ENCODE assay signal across 24 cellular contexts in genomic region chr3:123670743-123671142, GRCh38.
"Had no signal": no experiment of that assay in that cellular context is flagged by ENCODE, and none has a peak within 500 bp of the region (broad histone marks: within the 10 kb centered on the region; RNA-seq: fewer than 3 reads in every experiment).

No MANE protein-coding gene starts in this region.

- H3K4me1 ChIP-seq: body of pancreas, colonic mucosa, foreskin keratinocyte, pancreas had no signal

- H3K36me3 ChIP-seq: colonic mucosa, heart right ventricle, pancreas, WERI-Rb-1 had no signal

- ATAC-seq: activated CD4-positive, CD25-positive, alpha-beta regulatory T cell treated with anti-CD3 and anti-CD28 coated beads, Interleukin-2, amount 50 U/mL, for 24 hours; body of pancreas; effector memory CD8-positive, alpha-beta T cell; foreskin keratinocyte; naive thymus-derived CD4-positive, alpha-beta T cell; pancreas; T-helper 17 cell had no signal

- DNase-seq: activated CD4-positive, alpha-beta T cell treated with anti-CD3 and anti-CD28 coated beads for 48 hours; activated CD4-positive, alpha-beta T cell treated with anti-CD3 and anti-CD28 coated beads, Interleukin-2, amount 50 U/mL, for 48 hours; activated CD8-positive, alpha-beta memory T cell treated with anti-CD3 and anti-CD28 coated beads for 24 hours; activated effector memory CD4-positive, alpha-beta T cell treated with Interleukin-2 at 50 U/mL for 16 hours; activated naive CD4-positive, alpha-beta T cell treated with Interleukin-2 at 50 U/mL for 16 hours; anterior cingulate cortex; body of pancreas; colonic mucosa; effector memory CD8-positive, alpha-beta T cell; foreskin keratinocyte; heart right ventricle; naive thymus-derived CD4-positive, alpha-beta T cell; nucleus accumbens; pancreas; spleen; stimulated activated naive CD4-positive, alpha-beta T cell treated with Interleukin-2 at 50 U/mL for 16 hours; T-helper 17 cell; T1000; WERI-Rb-1 had no signal

- H3K27me3 ChIP-seq: body of pancreas, colonic mucosa, heart right ventricle, pancreas, spleen had no signal

- H3K9me3 ChIP-seq: body of pancreas, colonic mucosa, heart right ventricle, pancreas, prostate gland, spleen had no signal

- H3K4me3 Mint-ChIP-seq: activated naive CD8-positive, alpha-beta T cell; effector memory CD8-positive, alpha-beta T cell; mesothelial cell of epicardium; naive thymus-derived CD4-positive, alpha-beta T cell; neural crest cell; T-helper 17 cell had no signal

- H3K36me3 Mint-ChIP-seq: activated naive CD8-positive, alpha-beta T cell; mesothelial cell of epicardium; naive thymus-derived CD4-positive, alpha-beta T cell had no signal

- H3K27ac ChIP-seq: body of pancreas, colonic mucosa, foreskin keratinocyte, heart right ventricle, pancreas, WERI-Rb-1 had no signal

- H3K27ac Mint-ChIP-seq: activated naive CD8-positive, alpha-beta T cell; effector memory CD8-positive, alpha-beta T cell; mesothelial cell of epicardium; naive thymus-derived CD4-positive, alpha-beta T cell; T-helper 17 cell had no signal

- H3K9me3 Mint-ChIP-seq: effector memory CD8-positive, alpha-beta T cell; mesothelial cell of epicardium; naive thymus-derived CD4-positive, alpha-beta T cell; neural crest cell had no signal

- H3K4me3 ChIP-seq: body of pancreas, colonic mucosa, heart right ventricle, pancreas, prostate gland, spleen had no signal
